9 cellular contexts compared by ENCODE assay signal in the genomic region with DNA sequence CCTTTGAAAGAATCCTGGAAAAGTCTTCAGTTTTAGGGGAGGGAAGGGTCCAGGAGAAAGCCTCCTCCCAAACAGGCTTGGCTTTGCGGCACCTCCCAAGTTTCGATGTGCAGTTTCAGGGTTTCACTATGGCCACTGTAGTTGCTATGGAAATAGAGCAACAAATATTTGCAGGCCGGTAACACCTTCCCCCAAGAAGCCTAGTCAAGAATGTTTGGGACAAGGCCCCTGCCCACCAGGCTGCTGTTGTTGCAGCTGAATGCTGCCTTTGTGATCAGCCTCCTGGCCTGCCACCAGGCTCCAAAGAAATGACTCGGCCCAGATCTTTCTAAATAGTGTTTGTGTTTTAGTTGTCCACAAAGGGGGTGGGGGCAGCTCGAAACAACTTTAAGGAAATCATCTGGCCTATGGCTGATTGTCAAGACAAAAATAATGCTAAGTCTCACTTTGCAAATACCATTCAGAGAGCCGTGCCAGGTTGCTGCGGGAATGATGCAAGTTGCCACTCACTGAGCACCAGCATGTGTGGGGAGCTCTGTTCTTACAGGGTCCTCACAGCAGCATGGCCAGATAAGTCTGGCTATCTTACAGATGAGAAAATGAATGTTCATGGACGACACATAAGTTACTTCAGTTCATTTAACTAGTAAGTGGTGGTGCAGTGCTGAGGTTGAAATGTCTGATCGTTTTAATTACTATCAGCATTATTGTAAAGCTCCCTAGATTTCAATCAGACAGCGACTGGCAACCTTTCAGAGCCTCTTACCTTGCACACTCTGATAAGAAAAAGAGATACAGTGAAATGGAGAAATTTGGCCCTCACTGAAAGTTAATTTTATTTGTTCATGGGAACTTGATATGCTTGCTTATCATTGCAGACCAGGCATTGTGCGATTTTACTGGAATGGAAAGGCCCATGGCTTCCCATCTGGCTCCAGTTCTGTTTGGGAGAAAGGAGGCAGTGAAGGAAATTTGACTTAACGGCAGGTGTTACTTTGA.
A peak's percentile ranks its signal among the peaks of the same experiment; 100 is the strongest.
DNase-seq lines count a peak whose midpoint lies in the region; ATAC-seq and TF ChIP-seq lines count a peak whose summit lies in the region.
"Had no signal": no experiment of that assay in that cellular context is flagged by ENCODE, and none has a peak within 500 bp of the region (broad histone marks: within the 10 kb centered on the region; RNA-seq: fewer than 3 reads in every experiment).

No MANE protein-coding gene starts in this region.

- peak overlapping the region; percentile 31 for H3K4me3 ChIP-seq in coronary artery

- peak overlapping the region; percentile 35 to 81 for H3K27ac ChIP-seq in coronary artery

- DNase-seq in Right ventricle myocardium inferior (ENCODE audit: missing footprints) (no peak), cardiac septum (ENCODE audit: low spot score) (no peak), coronary artery (ENCODE audit: low spot score) (no peak), medulla oblongata (ENCODE audit: extremely low spot score) (peak; percentile 89), natural killer cell (no peak), middle frontal gyrus (ENCODE audit: extremely low spot score, low spot score) (no peak)
- DNase-seq in NK-92 treated with Interleukin-12 subunit alpha and Interleukin-12 subunit beta, amount 100 ng/mL, for 24 hours (lab: John Stamatoyannopoulos, UW) = no peak
- DNase-seq: trophoblast cell had no signal

- no peak for TF ChIP-seq CTCF in coronary artery (IDR thresholded peaks at IDR 0.05)
- no peak for TF ChIP-seq CTCF in natural killer cell (IDR thresholded peaks at IDR 0.05)

- H3K4me1 Mint-ChIP-seq in natural killer cell = peaks cover 0 to 16% of the 10 kb centered on the region in 2 donors

- H3K36me3 Mint-ChIP-seq in natural killer cell = no peaks in the 10 kb centered on the region

- intact Hi-C loops in Right ventricle myocardium inferior (cut with DNase I) = no loop called here
- intact Hi-C loops in cardiac septum (cut with DNase I) = no loop called here
- intact Hi-C loops in natural killer cell (cut with micrococcal nuclease) = no loop called here

- ATAC-seq in Right ventricle myocardium inferior = peak; percentile 77
- ATAC-seq in natural killer cell = no peak
- no peak for ATAC-seq in HG03521 (IDR thresholded peaks at IDR 0.05; ENCODE audit: unreplicated experiment)

- no peak overlapping the region for H3K27ac Mint-ChIP-seq in natural killer cell

- no peaks in the 10 kb centered on the region for H3K9me3 Mint-ChIP-seq in natural killer cell

- peaks cover 0 to 6% of the 10 kb centered on the region in 2 donors for H3K27me3 Mint-ChIP-seq in natural killer cell (ENCODE audit: low read depth in 2 of 2)

- no peak overlapping the region for H3K4me3 Mint-ChIP-seq in natural killer cell
